ENCODE assay signal across 1 cellular context in the genomic region with DNA sequence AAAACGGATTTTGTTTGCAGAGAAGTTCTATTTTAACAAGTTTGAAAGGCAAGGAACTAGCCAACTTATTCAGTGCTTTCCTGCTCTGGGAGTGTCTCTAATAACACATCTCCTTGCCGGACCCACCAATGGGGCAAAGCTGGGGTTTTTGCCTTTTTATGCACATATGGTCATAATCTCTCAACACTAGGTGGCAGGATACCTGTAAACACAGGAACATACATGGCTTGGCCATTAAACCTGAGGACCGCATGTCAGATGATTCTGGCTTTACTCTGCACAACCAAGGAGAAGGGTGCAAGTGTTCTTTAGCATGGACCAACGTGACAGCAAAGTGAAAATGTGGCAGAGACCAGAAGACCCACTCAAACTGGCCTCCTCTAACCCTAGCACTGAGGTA.
A peak's percentile ranks its signal among the peaks of the same experiment; 100 is the strongest.
TF ChIP-seq lines count a peak whose summit lies in the region.

No MANE protein-coding gene starts in this region.

TF ChIP-seq in HepG2, 621 proteins besides CTCF, POLR2A, EP300 and RAD21:
- TF ChIP-seq ZNF660 (CRISPR knock-in tag; IDR thresholded peaks at IDR 0.05; ENCODE audit: borderline replicate concordance, low read depth) = no peak
- TF ChIP-seq ZNF343 (CRISPR knock-in tag; IDR thresholded peaks at IDR 0.05) = no peak
- TF ChIP-seq, protein P1, sequence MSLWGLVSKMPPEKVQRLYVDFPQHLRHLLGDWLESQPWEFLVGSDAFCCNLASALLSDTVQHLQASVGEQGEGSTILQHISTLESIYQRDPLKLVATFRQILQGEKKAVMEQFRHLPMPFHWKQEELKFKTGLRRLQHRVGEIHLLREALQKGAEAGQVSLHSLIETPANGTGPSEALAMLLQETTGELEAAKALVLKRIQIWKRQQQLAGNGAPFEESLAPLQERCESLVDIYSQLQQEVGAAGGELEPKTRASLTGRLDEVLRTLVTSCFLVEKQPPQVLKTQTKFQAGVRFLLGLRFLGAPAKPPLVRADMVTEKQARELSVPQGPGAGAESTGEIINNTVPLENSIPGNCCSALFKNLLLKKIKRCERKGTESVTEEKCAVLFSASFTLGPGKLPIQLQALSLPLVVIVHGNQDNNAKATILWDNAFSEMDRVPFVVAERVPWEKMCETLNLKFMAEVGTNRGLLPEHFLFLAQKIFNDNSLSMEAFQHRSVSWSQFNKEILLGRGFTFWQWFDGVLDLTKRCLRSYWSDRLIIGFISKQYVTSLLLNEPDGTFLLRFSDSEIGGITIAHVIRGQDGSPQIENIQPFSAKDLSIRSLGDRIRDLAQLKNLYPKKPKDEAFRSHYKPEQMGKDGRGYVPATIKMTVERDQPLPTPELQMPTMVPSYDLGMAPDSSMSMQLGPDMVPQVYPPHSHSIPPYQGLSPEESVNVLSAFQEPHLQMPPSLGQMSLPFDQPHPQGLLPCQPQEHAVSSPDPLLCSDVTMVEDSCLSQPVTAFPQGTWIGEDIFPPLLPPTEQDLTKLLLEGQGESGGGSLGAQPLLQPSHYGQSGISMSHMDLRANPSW (CRISPR knock-in tag; IDR thresholded peaks at IDR 0.05; ENCODE audit: borderline replicate concordance) = no peak
- TF ChIP-seq ZNF781 (CRISPR knock-in tag; IDR thresholded peaks at IDR 0.05; ENCODE audit: borderline replicate concordance, not compliant biosample characterization) = no peak
- no peak for TF ChIP-seq ZSCAN20 (CRISPR knock-in tag; IDR thresholded peaks at IDR 0.05; ENCODE audit: borderline replicate concordance)
- no peak for TF ChIP-seq ZKSCAN8 (CRISPR knock-in tag; IDR thresholded peaks at IDR 0.05; ENCODE audit: borderline replicate concordance)
- TF ChIP-seq FOXC1 (CRISPR knock-in tag; IDR thresholded peaks at IDR 0.05; ENCODE audit: borderline replicate concordance) = no peak
- no peak for TF ChIP-seq ATF7 (IDR thresholded peaks at IDR 0.05)
- no peak for TF ChIP-seq ATF7 (CRISPR knock-in tag; IDR thresholded peaks at IDR 0.05)
- no peak for TF ChIP-seq FIP1L1 (IDR thresholded peaks at IDR 0.05; ENCODE audit: borderline replicate concordance, insufficient read depth, low read depth, low read length)
- TF ChIP-seq MIXL1 (CRISPR knock-in tag; IDR thresholded peaks at IDR 0.05) = no peak
- TF ChIP-seq NFAT5 (CRISPR knock-in tag; IDR thresholded peaks at IDR 0.05) = no peak
- TF ChIP-seq RXRB (CRISPR knock-in tag; IDR thresholded peaks at IDR 0.05; ENCODE audit: borderline replicate concordance) = no peak
- no peak for TF ChIP-seq ZNF577 (CRISPR knock-in tag; IDR thresholded peaks at IDR 0.05; ENCODE audit: borderline replicate concordance, low read depth)
- TF ChIP-seq NR2F6 (IDR thresholded peaks at IDR 0.05) = no peak
- no peak for TF ChIP-seq NR2F6 (CRISPR knock-in tag; IDR thresholded peaks at IDR 0.05)
- TF ChIP-seq ZNF619 (CRISPR knock-in tag; IDR thresholded peaks at IDR 0.05) = no peak
- TF ChIP-seq ZFP41 (CRISPR knock-in tag; IDR thresholded peaks at IDR 0.05; ENCODE audit: borderline replicate concordance) = no peak
- no peak for TF ChIP-seq JUN (CRISPR knock-in tag; IDR thresholded peaks at IDR 0.05)
- TF ChIP-seq HIVEP1 (CRISPR knock-in tag; IDR thresholded peaks at IDR 0.05) = no peak
- no peak for TF ChIP-seq ZNF768 (CRISPR knock-in tag; IDR thresholded peaks at IDR 0.05)
- no peak for TF ChIP-seq RORA (CRISPR knock-in tag; IDR thresholded peaks at IDR 0.05)
- TF ChIP-seq HNRNPL (IDR thresholded peaks at IDR 0.05; ENCODE audit: low read depth, low read length) = no peak
- TF ChIP-seq SMC3 (IDR thresholded peaks at IDR 0.05; ENCODE audit: low read length) = peak; percentile 93
- TF ChIP-seq ZNF792 (CRISPR knock-in tag; IDR thresholded peaks at IDR 0.05) = no peak
- TF ChIP-seq FOXO1 (CRISPR knock-in tag; IDR thresholded peaks at IDR 0.05) = 0 out of 2 replicates have a peak, but pooled peaks have one; percentile 17
- no peak for TF ChIP-seq PCBP1 (IDR thresholded peaks at IDR 0.05; ENCODE audit: borderline replicate concordance, low read depth, low read length)
- TF ChIP-seq RELA (CRISPR knock-in tag; IDR thresholded peaks at IDR 0.05) = no peak
- no peak for TF ChIP-seq NR2F2 (IDR thresholded peaks at IDR 0.05; ENCODE audit: borderline replicate concordance, low read depth)
- peak; percentile 73; the same call in 1 of the 2 replicates for TF ChIP-seq FOXJ3 (CRISPR knock-in tag; IDR thresholded peaks at IDR 0.05; ENCODE audit: borderline replicate concordance)
- TF ChIP-seq FOXA1 (IDR thresholded peaks at IDR 0.05) = no peak
- peak; percentile 73 for TF ChIP-seq FOXA1 (CRISPR knock-in tag; IDR thresholded peaks at IDR 0.05)
- TF ChIP-seq MYNN (CRISPR knock-in tag; IDR thresholded peaks at IDR 0.05; ENCODE audit: low read depth) = no peak
- TF ChIP-seq KDM5B (CRISPR knock-in tag; IDR thresholded peaks at IDR 0.05; ENCODE audit: borderline replicate concordance) = no peak
- no peak for TF ChIP-seq ZFP82 (CRISPR knock-in tag; IDR thresholded peaks at IDR 0.05; ENCODE audit: borderline replicate concordance)
- peak; percentile 72 for TF ChIP-seq STAG1 (CRISPR knock-in tag; IDR thresholded peaks at IDR 0.05)
- TF ChIP-seq MAX (IDR thresholded peaks at IDR 0.05) = 0 out of 2 replicates have a peak, but pooled peaks have one; percentile 20
- TF ChIP-seq FOXA3 (CRISPR knock-in tag; IDR thresholded peaks at IDR 0.05) = peak; percentile 65
